In the genomic region with DNA sequence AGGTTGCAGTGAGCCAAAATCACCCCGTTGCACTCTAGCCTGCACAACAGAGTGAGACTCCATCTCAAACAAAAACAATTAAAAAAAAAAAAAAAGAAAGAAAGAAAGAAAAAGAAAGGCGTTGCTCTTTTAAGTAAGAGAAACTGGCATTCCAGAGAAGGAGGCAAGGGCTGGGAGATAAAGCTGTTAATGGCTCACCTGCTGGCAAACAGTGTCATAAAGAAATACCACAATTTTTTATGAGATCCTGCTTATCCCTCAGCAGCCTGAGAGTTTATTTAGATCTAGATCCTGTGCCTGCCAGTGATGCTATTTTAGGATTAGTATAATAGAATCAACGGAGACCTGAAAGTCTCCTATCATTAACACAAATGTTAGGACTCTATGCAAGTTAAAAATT, we compare ENCODE assay signal across 34 cellular contexts. TPM values are rescaled to one million over a fixed set of nuclear protein-coding genes. Genes with fewer than 3 reads are reported as not detected.
"Had no signal": no experiment of that assay in that cellular context is flagged by ENCODE, and none has a peak within 500 bp of the region (broad histone marks: within the 10 kb centered on the region; RNA-seq: fewer than 3 reads in every experiment).

No MANE protein-coding gene starts in this region.

- ATAC-seq: foreskin keratinocyte; gastroesophageal sphincter; heart left ventricle; left ventricle myocardium superior; lower lobe of right lung; natural killer cell treated with Interleukin-12 subunit alpha and Interleukin-12 subunit beta and Interleukin-15 and Interleukin-18, amount 100 ng/mL, for 72 hours; sciatic nerve; stimulated activated memory B cell treated with anti-CD40 and anti-IgM and Interleukin-4, amounts not matched to agents 10 μg/mL and 1 μg/mL and 100 μg/mL, for 72 hours; stimulated activated naive CD8-positive, alpha-beta T cell treated with anti-CD3 and anti-CD28 coated beads, Interleukin-15, Interleukin-2, amounts not matched to agents 100 U/mL and 50 U/mL, for 24 hours; upper lobe of right lung had no signal

- H3K4me1 ChIP-seq: esophagus muscularis mucosa, gastroesophageal sphincter, heart left ventricle, parathyroid adenoma, prostate gland, right atrium auricular region, spleen, uterus had no signal

- H3K27ac ChIP-seq: coronary artery, esophagus muscularis mucosa, foreskin keratinocyte, gastroesophageal sphincter, heart left ventricle, lower lobe of right lung, neutrophil, parathyroid adenoma, prostate gland, right atrium auricular region, spleen, thoracic aorta, tibial nerve, upper lobe of right lung, uterus had no signal

- FAIRE-seq: endothelial cell of umbilical vein had no signal

- H3K9me3 ChIP-seq: esophagus muscularis mucosa, heart left ventricle, neutrophil, prostate gland, right atrium auricular region, thoracic aorta, tibial nerve, upper lobe of right lung, uterus had no signal

- H3K36me3 ChIP-seq: esophagus muscularis mucosa, gastroesophageal sphincter, heart left ventricle, lower lobe of right lung, neutrophil, prostate gland, right atrium auricular region, spleen, thoracic aorta, tibial nerve, upper lobe of right lung, uterus had no signal

- DNase-seq: dermis blood vessel endothelial cell; effector memory CD4-positive, alpha-beta T cell; foreskin keratinocyte; heart left ventricle; hippocampal formation; immature natural killer cell; islet precursor cell; kidney glomerular epithelial cell; left ventricle myocardium superior; lower lobe of right lung; naive B cell; spleen; stimulated activated CD4-positive, alpha-beta T cell treated with anti-CD3 and anti-CD28 coated beads, Interleukin-4, amount 100 ng/mL, for 4 hours; stimulated activated naive CD8-positive, alpha-beta T cell treated with anti-CD3 and anti-CD28 coated beads, Interleukin-15, Interleukin-2, amounts not matched to agents 100 U/mL and 50 U/mL, for 24 hours; upper lobe of right lung; uterus had no signal

- H3K27me3 ChIP-seq: esophagus muscularis mucosa, foreskin keratinocyte, gastroesophageal sphincter, right atrium auricular region, tibial nerve, upper lobe of right lung, uterus had no signal

- H3K4me3 ChIP-seq: coronary artery, esophagus muscularis mucosa, gastroesophageal sphincter, heart left ventricle, lower lobe of right lung, prostate gland, right atrium auricular region, spleen, thoracic aorta, tibial nerve, upper lobe of right lung, uterus had no signal

RNA-seq across cellular contexts. Expression of a gene that starts 16.3 kb away (rescaled TPM):
- total RNA-seq: dermis blood vessel endothelial cell; endothelial cell of umbilical vein; mononuclear cell; natural killer cell treated with Interleukin-12 subunit alpha and Interleukin-12 subunit beta and Interleukin-15 and Interleukin-18, amount 100 ng/mL, for 72 hours had no signal
- polyA plus RNA-seq: immature natural killer cell had no signal

RNA-seq across cellular contexts. Expression of a gene that starts 23.0 kb away (rescaled TPM):
- total RNA-seq: dermis blood vessel endothelial cell; endothelial cell of umbilical vein; epithelial cell of proximal tubule; esophagus muscularis mucosa; fibroblast of lung; foreskin keratinocyte; gastroesophageal sphincter; heart left ventricle; left ventricle myocardium superior; lower lobe of right lung; mononuclear cell; natural killer cell treated with Interleukin-12 subunit alpha and Interleukin-12 subunit beta and Interleukin-15 and Interleukin-18, amount 100 ng/mL, for 72 hours; neural crest cell; omental fat pad; prostate gland; right atrium auricular region; sciatic nerve; spleen; thoracic aorta; tibial nerve; upper lobe of right lung; uterus had no signal
- polyA plus RNA-seq: endothelial cell of umbilical vein, fibroblast of lung, foreskin keratinocyte, heart left ventricle, immature natural killer cell, spleen had no signal

RNA-seq across cellular contexts. Expression of a gene that starts 26.6 kb away (rescaled TPM):
- total RNA-seq: dermis blood vessel endothelial cell; endothelial cell of umbilical vein; epithelial cell of proximal tubule; esophagus muscularis mucosa; fibroblast of lung; foreskin keratinocyte; gastroesophageal sphincter; heart left ventricle; left ventricle myocardium superior; lower lobe of right lung; mononuclear cell; natural killer cell treated with Interleukin-12 subunit alpha and Interleukin-12 subunit beta and Interleukin-15 and Interleukin-18, amount 100 ng/mL, for 72 hours; neural crest cell; omental fat pad; prostate gland; right atrium auricular region; sciatic nerve; spleen; thoracic aorta; tibial nerve; upper lobe of right lung; uterus had no signal
- polyA plus RNA-seq: endothelial cell of umbilical vein, fibroblast of lung, foreskin keratinocyte, heart left ventricle, immature natural killer cell, spleen had no signal

RNA-seq across cellular contexts. Expression of a gene that starts 35.0 kb away (rescaled TPM):
- total RNA-seq: dermis blood vessel endothelial cell; endothelial cell of umbilical vein; epithelial cell of proximal tubule; esophagus muscularis mucosa; fibroblast of lung; foreskin keratinocyte; gastroesophageal sphincter; heart left ventricle; left ventricle myocardium superior; lower lobe of right lung; mononuclear cell; natural killer cell treated with Interleukin-12 subunit alpha and Interleukin-12 subunit beta and Interleukin-15 and Interleukin-18, amount 100 ng/mL, for 72 hours; neural crest cell; omental fat pad; prostate gland; right atrium auricular region; sciatic nerve; spleen; thoracic aorta; tibial nerve; upper lobe of right lung; uterus had no signal
- polyA plus RNA-seq: endothelial cell of umbilical vein, fibroblast of lung, foreskin keratinocyte, heart left ventricle, immature natural killer cell, spleen had no signal

RNA-seq across cellular contexts. Expression of a gene that starts 44.1 kb away (rescaled TPM):
- total RNA-seq: dermis blood vessel endothelial cell; endothelial cell of umbilical vein; epithelial cell of proximal tubule; esophagus muscularis mucosa; fibroblast of lung; foreskin keratinocyte; gastroesophageal sphincter; heart left ventricle; left ventricle myocardium superior; lower lobe of right lung; mononuclear cell; natural killer cell treated with Interleukin-12 subunit alpha and Interleukin-12 subunit beta and Interleukin-15 and Interleukin-18, amount 100 ng/mL, for 72 hours; neural crest cell; omental fat pad; prostate gland; right atrium auricular region; sciatic nerve; spleen; thoracic aorta; tibial nerve; upper lobe of right lung; uterus had no signal
- polyA plus RNA-seq: endothelial cell of umbilical vein, fibroblast of lung, foreskin keratinocyte, heart left ventricle, immature natural killer cell, spleen had no signal
